Comparison of ENCODE assay signal across 15 cellular contexts in the genomic region with DNA sequence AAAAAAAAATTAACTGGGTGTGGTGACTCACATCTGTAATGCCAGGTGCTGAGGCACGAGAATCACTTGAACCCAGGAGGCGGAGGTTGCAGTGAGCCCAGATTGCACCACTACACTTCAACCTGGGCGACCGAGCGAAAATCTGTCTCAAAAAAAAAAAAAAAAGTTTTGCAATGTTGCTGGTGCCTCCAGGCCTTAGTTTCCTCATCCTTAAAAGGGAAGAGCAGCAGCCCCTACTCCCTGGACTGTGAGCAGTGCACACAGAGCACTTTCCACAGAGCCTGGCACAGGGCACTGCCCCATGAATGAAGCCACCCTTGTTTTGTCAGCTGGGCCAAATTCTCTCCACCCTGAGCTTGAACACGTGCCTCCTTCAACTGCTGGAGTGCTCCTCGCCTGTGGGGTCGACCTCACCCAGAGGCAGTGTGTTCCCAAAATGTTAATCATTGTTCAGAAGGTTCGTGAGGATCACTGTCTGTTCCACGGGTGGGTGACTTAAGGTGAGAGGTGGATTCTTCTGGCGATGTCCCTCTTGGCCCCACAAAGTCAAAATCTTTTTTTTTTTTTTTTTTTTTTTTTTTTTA.
"Had no signal": no experiment of that assay in that cellular context is flagged by ENCODE, and none has a peak within 500 bp of the region (broad histone marks: within the 10 kb centered on the region; RNA-seq: fewer than 3 reads in every experiment).

No MANE protein-coding gene starts in this region.

- H3K27ac ChIP-seq: cardiac muscle cell, epithelial cell of prostate, lower lobe of right lung, thoracic aorta, upper lobe of left lung, VCaP had no signal

- H3K9me3 ChIP-seq: lower lobe of right lung, thoracic aorta, upper lobe of left lung had no signal

- DNase-seq: activated CD4-positive, alpha-beta T cell treated with anti-CD3 and anti-CD28 coated beads, Interleukin-2, amount 10 ng/mL, durations not matched to agents 7 days and 5 days; activated CD8-positive, alpha-beta T cell treated with anti-CD3 and anti-CD28 coated beads, Interleukin-2, amount 10 ng/mL, durations not matched to agents 7 days and 5 days; activated gamma-delta T cell; activated naive CD4-positive, alpha-beta T cell treated with anti-CD3 and anti-CD28 coated beads, Interleukin-2, amount 50 U/mL, for 16 hours; activated naive CD8-positive, alpha-beta T cell treated with anti-CD3 and anti-CD28 coated beads, Interleukin-2, amount 50 U/mL, for 24 hours; kidney; lower lobe of right lung; naive B cell; stimulated activated CD4-positive, alpha-beta T cell treated with anti-CD3 and anti-CD28 coated beads, Interleukin-4, amount 100 ng/mL, for 1 hour; stimulated activated naive CD4-positive, alpha-beta T cell; upper lobe of left lung had no signal

- H3K36me3 ChIP-seq: cardiac muscle cell, lower lobe of right lung, thoracic aorta, upper lobe of left lung had no signal

- H3K4me1 ChIP-seq: lower lobe of right lung had no signal

- H3K27me3 ChIP-seq: cardiac muscle cell, upper lobe of left lung had no signal

- H3K4me3 ChIP-seq: cardiac muscle cell, lower lobe of right lung, thoracic aorta, upper lobe of left lung had no signal
